5 cellular contexts compared by ENCODE assay signal in genomic region chr3:120005741-120006140, GRCh38.
DNase-seq lines count a peak whose midpoint lies in the region; ATAC-seq, FAIRE-seq and TF ChIP-seq lines count a peak whose summit lies in the region.
"Not testable (repeated sequence)": the region's sequence is repeated elsewhere in the genome, so short reads cannot be mapped to it uniquely, and the experiment has no call there.

No MANE protein-coding gene starts in this region.

- peaks cover 69% of the 10 kb centered on the region for H3K36me3 Mint-ChIP-seq in CD4-positive, alpha-beta T cell (ENCODE audit: low read depth)
- H3K36me3 Mint-ChIP-seq in GM23338 (ENCODE audit: low read depth): peaks cover 22% of the 10 kb centered on the region; the same call in 1 of the 3 replicates
- peaks cover 39% of the 10 kb centered on the region for H3K36me3 Mint-ChIP-seq in activated CD8-positive, alpha-beta T cell treated with anti-CD3 and anti-CD28 coated beads for 36 hours (ENCODE audit: low read depth)

- not testable (repeated sequence) for BruUV-seq in K562 (replicated peaks; lab: Mats Ljungman, UMichigan)

- not testable (repeated sequence) for H3K4me3 ChIP-seq in GM23338; HEK293 (ENCODE audit: low read depth, low read length); K562

- peak overlapping the region; percentile 10 for H3K4me3 Mint-ChIP-seq in CD4-positive, alpha-beta T cell
- H3K4me3 Mint-ChIP-seq in GM23338; activated CD8-positive, alpha-beta T cell treated with anti-CD3 and anti-CD28 coated beads for 36 hours: not testable (repeated sequence)

- H3K4me2 ChIP-seq in GM23338: 0 out of 2 replicates have a peak overlapping the region, but pooled peaks have one; percentile 70
- not testable (repeated sequence) for H3K4me2 ChIP-seq in K562 (ENCODE audit: insufficient read depth, low read length)

- not testable (repeated sequence) for H3K36me3 ChIP-seq in GM23338 (ENCODE audit: insufficient read depth); HEK293 (ENCODE audit: control insufficient read depth in 2 of 2, insufficient read depth in 1 of 2, low read length in 2 of 2); K562 (ENCODE audit: control insufficient read depth, insufficient read depth, low read length)

- H3F3A ChIP-seq in GM23338 (replicated peaks; ENCODE audit: low read depth): not testable (repeated sequence)

- POLR2A ChIA-PET in CD4-positive, alpha-beta T cell (lab: Charles Lee); HEK293 (lab: Yijun Ruan, JAX); activated CD8-positive, alpha-beta T cell treated with anti-CD3 and anti-CD28 coated beads for 36 hours (lab: Charles Lee); K562 (lab: Yijun Ruan, JAX): not testable (repeated sequence)

- not testable (repeated sequence) for FAIRE-seq in K562 (lab: Jason Lieb, UNC)

- TF ChIP-seq RAD21 in K562 (CRISPR knock-in tag; conservative IDR thresholded peaks at IDR 0.05 in 1 of 2, IDR thresholded peaks at IDR 0.05 in 1 of 2): not testable (repeated sequence)

- H3K79me2 ChIP-seq in GM23338 (replicated peaks; ENCODE audit: insufficient read depth) (peaks cover 94% of the 10 kb centered on the region), K562 (ENCODE audit: control insufficient read depth, insufficient read depth, low read length) (peaks cover 59% of the 10 kb centered on the region)

- H3K4me1 ChIP-seq in GM23338 (ENCODE audit: insufficient read depth): peaks cover 22% of the 10 kb centered on the region
- not testable (repeated sequence) for H3K4me1 ChIP-seq in HEK293 (ENCODE audit: control insufficient read depth, insufficient read depth, low read length); K562 (replicated peaks in 1 of 2; ENCODE audit: control insufficient read depth in 2 of 2, insufficient read depth in 2 of 2, low read length in 2 of 2)

- H3K9me3 Mint-ChIP-seq in CD4-positive, alpha-beta T cell: peaks cover 13% of the 10 kb centered on the region
- peaks cover 26% of the 10 kb centered on the region for H3K9me3 Mint-ChIP-seq in GM23338
- H3K9me3 Mint-ChIP-seq in activated CD8-positive, alpha-beta T cell treated with anti-CD3 and anti-CD28 coated beads for 36 hours: peaks cover 39% of the 10 kb centered on the region

- ATAC-seq in CD4-positive, alpha-beta T cell (ENCODE audit: poor library complexity); GM23338; activated CD8-positive, alpha-beta T cell treated with anti-CD3 and anti-CD28 coated beads for 36 hours; K562: not testable (repeated sequence)

- TF ChIP-seq EP300 in K562 (IDR thresholded peaks at IDR 0.05; ENCODE audit: low read length): not testable (repeated sequence)

- not testable (repeated sequence) for H3K9ac ChIP-seq in K562 (ENCODE audit: insufficient read depth in 1 of 2, low read depth in 2 of 2, low read length in 2 of 2)

- not testable (repeated sequence) for H3K9me1 ChIP-seq in K562 (ENCODE audit: control insufficient read depth, insufficient read depth, low read length)

- peaks cover 69% of the 10 kb centered on the region for H3K4me1 Mint-ChIP-seq in CD4-positive, alpha-beta T cell (ENCODE audit: low read depth)
- H3K4me1 Mint-ChIP-seq in GM23338: peaks cover 12% of the 10 kb centered on the region
- peaks cover 71% of the 10 kb centered on the region for H3K4me1 Mint-ChIP-seq in activated CD8-positive, alpha-beta T cell treated with anti-CD3 and anti-CD28 coated beads for 36 hours (ENCODE audit: low read depth)

- CTCF ChIA-PET in CD4-positive, alpha-beta T cell (lab: Charles Lee); HEK293 (lab: Yijun Ruan, JAX); K562 (lab: Yijun Ruan, JAX; ENCODE audit: low intra/inter-chr PET ratio): not testable (repeated sequence)
- CTCF ChIA-PET in activated CD8-positive, alpha-beta T cell treated with anti-CD3 and anti-CD28 coated beads for 36 hours (lab: Charles Lee): interaction anchor here (2.0 kb wide), 1 partner anchor 14 kb away, joined by 4 read pairs; no protein-coding TSS in a partner anchor

- H3K27me3 Mint-ChIP-seq in CD4-positive, alpha-beta T cell; GM23338 (ENCODE audit: insufficient read depth, low read depth, poor library complexity); activated CD8-positive, alpha-beta T cell treated with anti-CD3 and anti-CD28 coated beads for 36 hours: not testable (repeated sequence)

- in situ Hi-C loops in K562 (cut with MboI): not testable (repeated sequence)

- not testable (repeated sequence) for H3K27ac Mint-ChIP-seq in CD4-positive, alpha-beta T cell; GM23338
- H3K27ac Mint-ChIP-seq in activated CD8-positive, alpha-beta T cell treated with anti-CD3 and anti-CD28 coated beads for 36 hours: peak overlapping the region; percentile 17

- not testable (repeated sequence) for H3K27me3 ChIP-seq in CD4-positive, alpha-beta T cell (ENCODE audit: control insufficient read depth, insufficient read depth, low read length); GM23338 (ENCODE audit: insufficient read depth); K562 (ENCODE audit: control insufficient read depth in 2 of 2, insufficient read depth in 2 of 2, low read length in 2 of 2)

- peaks cover 22% of the 10 kb centered on the region for H4K20me1 ChIP-seq in GM23338 (replicated peaks; ENCODE audit: insufficient read depth)
- not testable (repeated sequence) for H4K20me1 ChIP-seq in K562 (replicated peaks; ENCODE audit: control insufficient read depth, insufficient read depth, low read length)

- not testable (repeated sequence) for H2AFZ ChIP-seq in GM23338; K562 (ENCODE audit: low read depth, low read length)

- H3K27ac ChIP-seq in CD4-positive, alpha-beta T cell (ENCODE audit: low read depth, low read length); GM23338 (ENCODE audit: low read depth); HEK293 (ENCODE audit: extremely low read depth, low read depth, low read length); K562 (ENCODE audit: extremely low read depth, low read depth, low read length): not testable (repeated sequence)

- not testable (repeated sequence) for TF ChIP-seq POLR2A in K562 (conservative IDR thresholded peaks at IDR 0.05)

- H3K9me2 ChIP-seq in GM23338 (ENCODE audit: insufficient read depth): not testable (repeated sequence)

- DNase-seq in CD4-positive, alpha-beta T cell; GM23338 (ENCODE audit: low spot score); activated CD8-positive, alpha-beta T cell treated with anti-CD3 and anti-CD28 coated beads for 36 hours; K562 (ENCODE audit: extremely low read depth in 1 of 4, low spot score in 3 of 4): not testable (repeated sequence)

- not testable (repeated sequence) for TF ChIP-seq CTCF in CD4-positive, alpha-beta T cell (IDR thresholded peaks at IDR 0.05); GM23338 (conservative IDR thresholded peaks at IDR 0.05; ENCODE audit: low read depth in 2 of 2); HEK293 (tag by site-specific recombination; IDR thresholded peaks at IDR 0.05); activated CD8-positive, alpha-beta T cell treated with anti-CD3 and anti-CD28 coated beads for 36 hours (IDR thresholded peaks at IDR 0.05); K562 (IDR thresholded peaks at IDR 0.05 in 2 of 3, conservative IDR thresholded peaks at IDR 0.05 in 1 of 3; ENCODE audit: insufficient read depth in 2 of 3, low read depth in 1 of 3, low read length in 3 of 3)

- H3K9me3 ChIP-seq in CD4-positive, alpha-beta T cell (ENCODE audit: control insufficient read depth, low read length); HEK293 (ENCODE audit: control insufficient read depth, insufficient read depth, low read depth, low read length); K562 (replicated peaks; ENCODE audit: control insufficient read depth, insufficient read depth, low read depth, low read length): not testable (repeated sequence)

- intact Hi-C loops in CD4-positive, alpha-beta T cell (cut with DNase I, micrococcal nuclease); activated CD8-positive, alpha-beta T cell treated with anti-CD3 and anti-CD28 coated beads for 36 hours (cut with micrococcal nuclease); K562 (cut with micrococcal nuclease): not testable (repeated sequence)

- WGBS in K562 (ENCODE audit: insufficient coverage, low coverage, missing lambda C conversion rate): 97% methylated on average over 3 of the region's 3 CpGs

TF ChIP-seq in HEK293, 187 proteins besides CTCF, POLR2A, EP300 and RAD21:
- TF ChIP-seq ZNF558 (tag by site-specific recombination; IDR thresholded peaks at IDR 0.05) (0 out of 2 replicates have a peak, but pooled peaks have one; percentile 59), SETDB1 (IDR thresholded peaks at IDR 0.05; ENCODE audit: insufficient read length, low read length) (peak; percentile 48)

TF ChIP-seq in K562, 482 proteins besides CTCF, POLR2A, EP300 and RAD21:
- TF ChIP-seq ZNF507 (tag; conservative IDR thresholded peaks at IDR 0.05) (peak; percentile 98), ZNF354B (CRISPR knock-in tag; IDR thresholded peaks at IDR 0.05) (peak; percentile 86)
